In the genomic region with DNA sequence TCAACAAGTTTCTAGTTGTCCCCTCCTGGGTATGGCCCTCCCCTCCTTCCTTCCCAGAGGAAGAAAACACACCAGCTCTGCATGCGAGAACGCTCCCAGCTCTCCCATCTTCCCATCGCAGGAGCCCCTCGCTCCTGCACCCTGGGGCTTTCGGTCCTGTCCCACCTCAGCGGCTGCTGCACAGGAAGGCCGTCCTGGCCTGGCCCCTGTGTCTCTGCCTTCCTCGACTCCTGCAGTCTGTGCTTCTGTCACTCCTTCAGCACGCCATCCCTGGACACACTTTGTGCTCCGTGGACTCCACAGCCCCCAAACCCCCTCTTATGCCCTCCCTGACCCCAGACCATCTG, we compare ENCODE assay signal across 2 cellular contexts.
TF ChIP-seq lines count a peak whose summit lies in the region.

No MANE protein-coding gene starts in this region.

TF ChIP-seq in H1, 55 proteins besides CTCF, POLR2A, EP300 and RAD21:
- TF ChIP-seq, protein P1, sequence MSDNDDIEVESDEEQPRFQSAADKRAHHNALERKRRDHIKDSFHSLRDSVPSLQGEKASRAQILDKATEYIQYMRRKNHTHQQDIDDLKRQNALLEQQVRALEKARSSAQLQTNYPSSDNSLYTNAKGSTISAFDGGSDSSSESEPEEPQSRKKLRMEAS (IDR thresholded peaks at IDR 0.05) = no peak
- TF ChIP-seq PHF8 (conservative IDR thresholded peaks at IDR 0.05; ENCODE audit: low read depth, low read length) (no peak), GABPA (IDR thresholded peaks at IDR 0.05; ENCODE audit: borderline replicate concordance, insufficient read depth, low read length) (no peak), TEAD4 (IDR thresholded peaks at IDR 0.05; ENCODE audit: low read depth, low read length) (no peak), SP4 (IDR thresholded peaks at IDR 0.05; ENCODE audit: low read length) (no peak)
- TF ChIP-seq, protein P2, sequence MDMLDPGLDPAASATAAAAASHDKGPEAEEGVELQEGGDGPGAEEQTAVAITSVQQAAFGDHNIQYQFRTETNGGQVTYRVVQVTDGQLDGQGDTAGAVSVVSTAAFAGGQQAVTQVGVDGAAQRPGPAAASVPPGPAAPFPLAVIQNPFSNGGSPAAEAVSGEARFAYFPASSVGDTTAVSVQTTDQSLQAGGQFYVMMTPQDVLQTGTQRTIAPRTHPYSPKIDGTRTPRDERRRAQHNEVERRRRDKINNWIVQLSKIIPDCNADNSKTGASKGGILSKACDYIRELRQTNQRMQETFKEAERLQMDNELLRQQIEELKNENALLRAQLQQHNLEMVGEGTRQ (IDR thresholded peaks at IDR 0.05; ENCODE audit: low read length) = no peak

TF ChIP-seq in WTC11, 78 proteins besides CTCF, POLR2A, EP300 and RAD21:
- TF ChIP-seq, protein P3, sequence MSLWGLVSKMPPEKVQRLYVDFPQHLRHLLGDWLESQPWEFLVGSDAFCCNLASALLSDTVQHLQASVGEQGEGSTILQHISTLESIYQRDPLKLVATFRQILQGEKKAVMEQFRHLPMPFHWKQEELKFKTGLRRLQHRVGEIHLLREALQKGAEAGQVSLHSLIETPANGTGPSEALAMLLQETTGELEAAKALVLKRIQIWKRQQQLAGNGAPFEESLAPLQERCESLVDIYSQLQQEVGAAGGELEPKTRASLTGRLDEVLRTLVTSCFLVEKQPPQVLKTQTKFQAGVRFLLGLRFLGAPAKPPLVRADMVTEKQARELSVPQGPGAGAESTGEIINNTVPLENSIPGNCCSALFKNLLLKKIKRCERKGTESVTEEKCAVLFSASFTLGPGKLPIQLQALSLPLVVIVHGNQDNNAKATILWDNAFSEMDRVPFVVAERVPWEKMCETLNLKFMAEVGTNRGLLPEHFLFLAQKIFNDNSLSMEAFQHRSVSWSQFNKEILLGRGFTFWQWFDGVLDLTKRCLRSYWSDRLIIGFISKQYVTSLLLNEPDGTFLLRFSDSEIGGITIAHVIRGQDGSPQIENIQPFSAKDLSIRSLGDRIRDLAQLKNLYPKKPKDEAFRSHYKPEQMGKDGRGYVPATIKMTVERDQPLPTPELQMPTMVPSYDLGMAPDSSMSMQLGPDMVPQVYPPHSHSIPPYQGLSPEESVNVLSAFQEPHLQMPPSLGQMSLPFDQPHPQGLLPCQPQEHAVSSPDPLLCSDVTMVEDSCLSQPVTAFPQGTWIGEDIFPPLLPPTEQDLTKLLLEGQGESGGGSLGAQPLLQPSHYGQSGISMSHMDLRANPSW (CRISPR knock-in tag; conservative IDR thresholded peaks at IDR 0.05; ENCODE audit: low read depth) = no peak
- TF ChIP-seq TP53 (CRISPR knock-in tag; IDR thresholded peaks at IDR 0.05) (no peak), ETV6 (CRISPR knock-in tag; IDR thresholded peaks at IDR 0.05) (no peak), PRRX2 (CRISPR knock-in tag; IDR thresholded peaks at IDR 0.05) (no peak), ZNF219 (CRISPR knock-in tag; IDR thresholded peaks at IDR 0.05; ENCODE audit: borderline replicate concordance) (no peak)
- TF ChIP-seq, protein P4, sequence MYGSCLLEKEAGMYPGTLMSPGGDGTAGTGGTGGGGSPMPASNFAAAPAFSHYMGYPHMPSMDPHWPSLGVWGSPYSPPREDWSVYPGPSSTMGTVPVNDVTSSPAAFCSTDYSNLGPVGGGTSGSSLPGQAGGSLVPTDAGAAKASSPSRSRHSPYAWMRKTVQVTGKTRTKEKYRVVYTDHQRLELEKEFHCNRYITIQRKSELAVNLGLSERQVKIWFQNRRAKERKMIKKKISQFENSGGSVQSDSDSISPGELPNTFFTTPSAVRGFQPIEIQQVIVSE (CRISPR knock-in tag; IDR thresholded peaks at IDR 0.05; ENCODE audit: borderline replicate concordance) = no peak
- TF ChIP-seq, protein P5, sequence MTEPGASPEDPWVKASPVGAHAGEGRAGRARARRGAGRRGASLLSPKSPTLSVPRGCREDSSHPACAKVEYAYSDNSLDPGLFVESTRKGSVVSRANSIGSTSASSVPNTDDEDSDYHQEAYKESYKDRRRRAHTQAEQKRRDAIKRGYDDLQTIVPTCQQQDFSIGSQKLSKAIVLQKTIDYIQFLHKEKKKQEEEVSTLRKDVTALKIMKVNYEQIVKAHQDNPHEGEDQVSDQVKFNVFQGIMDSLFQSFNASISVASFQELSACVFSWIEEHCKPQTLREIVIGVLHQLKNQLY (CRISPR knock-in tag; IDR thresholded peaks at IDR 0.05) = no peak
- TF ChIP-seq, protein P6, sequence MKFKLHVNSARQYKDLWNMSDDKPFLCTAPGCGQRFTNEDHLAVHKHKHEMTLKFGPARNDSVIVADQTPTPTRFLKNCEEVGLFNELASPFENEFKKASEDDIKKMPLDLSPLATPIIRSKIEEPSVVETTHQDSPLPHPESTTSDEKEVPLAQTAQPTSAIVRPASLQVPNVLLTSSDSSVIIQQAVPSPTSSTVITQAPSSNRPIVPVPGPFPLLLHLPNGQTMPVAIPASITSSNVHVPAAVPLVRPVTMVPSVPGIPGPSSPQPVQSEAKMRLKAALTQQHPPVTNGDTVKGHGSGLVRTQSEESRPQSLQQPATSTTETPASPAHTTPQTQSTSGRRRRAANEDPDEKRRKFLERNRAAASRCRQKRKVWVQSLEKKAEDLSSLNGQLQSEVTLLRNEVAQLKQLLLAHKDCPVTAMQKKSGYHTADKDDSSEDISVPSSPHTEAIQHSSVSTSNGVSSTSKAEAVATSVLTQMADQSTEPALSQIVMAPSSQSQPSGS (CRISPR knock-in tag; IDR thresholded peaks at IDR 0.05; ENCODE audit: borderline replicate concordance, low read depth) = no peak
- TF ChIP-seq, protein P7, sequence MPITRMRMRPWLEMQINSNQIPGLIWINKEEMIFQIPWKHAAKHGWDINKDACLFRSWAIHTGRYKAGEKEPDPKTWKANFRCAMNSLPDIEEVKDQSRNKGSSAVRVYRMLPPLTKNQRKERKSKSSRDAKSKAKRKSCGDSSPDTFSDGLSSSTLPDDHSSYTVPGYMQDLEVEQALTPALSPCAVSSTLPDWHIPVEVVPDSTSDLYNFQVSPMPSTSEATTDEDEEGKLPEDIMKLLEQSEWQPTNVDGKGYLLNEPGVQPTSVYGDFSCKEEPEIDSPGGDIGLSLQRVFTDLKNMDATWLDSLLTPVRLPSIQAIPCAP (CRISPR knock-in tag; IDR thresholded peaks at IDR 0.05) = no peak
